Comparison of ENCODE assay signal across 18 cellular contexts in the genomic region with DNA sequence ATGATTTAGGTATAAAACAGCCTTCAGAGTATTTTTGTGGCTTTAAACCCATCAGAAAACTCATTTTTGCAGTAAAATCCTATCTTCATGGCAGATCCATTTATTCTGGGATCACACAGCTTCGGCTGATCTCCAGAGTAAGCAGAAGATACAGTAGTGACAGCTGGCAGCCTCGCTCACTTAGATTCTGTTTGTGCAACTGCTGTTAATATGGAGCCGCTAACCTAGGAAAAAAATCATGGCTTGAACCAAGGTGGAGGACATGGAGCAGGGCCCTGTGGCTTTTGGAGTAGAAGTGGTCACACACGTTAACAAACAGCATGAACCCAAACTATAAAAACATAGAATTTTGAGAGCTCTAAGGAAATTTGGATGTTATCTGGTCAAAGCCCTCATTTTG.
"Had no signal": no experiment of that assay in that cellular context is flagged by ENCODE, and none has a peak within 500 bp of the region (broad histone marks: within the 10 kb centered on the region; RNA-seq: fewer than 3 reads in every experiment).

No MANE protein-coding gene starts in this region.

- H3K9me3 Mint-ChIP-seq: activated CD4-positive, alpha-beta memory T cell treated with anti-CD3 and anti-CD28 coated beads, Interleukin-2, amount 10 ng/mL, durations not matched to agents 7 days and 5 days; natural killer cell treated with Interleukin-12 subunit alpha and Interleukin-12 subunit beta and Interleukin-15 and Interleukin-18, amount 100 ng/mL, for 72 hours; stimulated activated naive B cell treated with anti-CD40 and anti-IgM and Interleukin-4, amounts not matched to agents 10 μg/mL and 1 μg/mL and 100 μg/mL, for 72 hours had no signal

- ATAC-seq: activated CD4-positive, alpha-beta T cell treated with anti-CD3 and anti-CD28 coated beads for 36 hours; gastrocnemius medialis; heart right ventricle; natural killer cell treated with Interleukin-12 subunit alpha and Interleukin-12 subunit beta and Interleukin-15 and Interleukin-18, amount 100 ng/mL, for 72 hours; stimulated activated naive B cell treated with anti-CD40 and anti-IgM and Interleukin-4, amounts not matched to agents 10 μg/mL and 1 μg/mL and 100 μg/mL, for 72 hours had no signal

- H3K27me3 Mint-ChIP-seq: activated CD4-positive, alpha-beta memory T cell treated with anti-CD3 and anti-CD28 coated beads, Interleukin-2, amount 10 ng/mL, durations not matched to agents 7 days and 5 days; activated CD4-positive, alpha-beta T cell treated with anti-CD3 and anti-CD28 coated beads for 36 hours; activated T-cell treated with anti-CD3 and anti-CD28 coated beads, Interleukin-2, amount 50 U/mL, for 24 hours; stimulated activated naive B cell treated with anti-CD40 and anti-IgM and Interleukin-4, amounts not matched to agents 10 μg/mL and 1 μg/mL and 100 μg/mL, for 72 hours had no signal

- DNase-seq: activated CD4-positive, alpha-beta memory T cell treated with anti-CD3 and anti-CD28 coated beads, Interleukin-2, amount 10 ng/mL, durations not matched to agents 7 days and 5 days; activated CD4-positive, alpha-beta T cell treated with anti-CD3 and anti-CD28 coated beads for 36 hours; activated naive CD4-positive, alpha-beta T cell treated with anti-CD3 and anti-CD28 coated beads, Interleukin-2, amount 50 U/mL, for 16 hours; activated T-cell treated with anti-CD3 and anti-CD28 coated beads, Interleukin-2, amount 50 U/mL, for 24 hours; gastrocnemius medialis; heart right ventricle; nucleus accumbens; posterior cingulate gyrus; stimulated activated CD4-positive, alpha-beta T cell treated with anti-CD3 and anti-CD28 coated beads, Interleukin-15, amount 100 ng/mL, for 24 hours; stimulated activated CD4-positive, alpha-beta T cell treated with anti-CD3 and anti-CD28 coated beads, Interleukin-4, amount 100 ng/mL, for 1 hour; stimulated activated naive B cell treated with anti-CD40 and anti-IgM and Interleukin-4, amounts not matched to agents 10 μg/mL and 1 μg/mL and 100 μg/mL, for 72 hours had no signal

- H3K9me3 ChIP-seq: gastrocnemius medialis, heart right ventricle, tibial nerve, vagina had no signal

- H3K36me3 ChIP-seq: gastrocnemius medialis, heart right ventricle, tibial nerve, vagina had no signal

- H3K27ac ChIP-seq: gastrocnemius medialis, heart right ventricle, skin epidermis, tibial nerve, vagina, VCaP had no signal

- H3K27ac Mint-ChIP-seq: activated CD4-positive, alpha-beta memory T cell treated with anti-CD3 and anti-CD28 coated beads, Interleukin-2, amount 10 ng/mL, durations not matched to agents 7 days and 5 days; activated CD4-positive, alpha-beta T cell treated with anti-CD3 and anti-CD28 coated beads for 36 hours; activated T-cell treated with anti-CD3 and anti-CD28 coated beads, Interleukin-2, amount 50 U/mL, for 24 hours; natural killer cell treated with Interleukin-12 subunit alpha and Interleukin-12 subunit beta and Interleukin-15 and Interleukin-18, amount 100 ng/mL, for 72 hours; stimulated activated naive B cell treated with anti-CD40 and anti-IgM and Interleukin-4, amounts not matched to agents 10 μg/mL and 1 μg/mL and 100 μg/mL, for 72 hours had no signal

- H3K27me3 ChIP-seq: gastrocnemius medialis, heart right ventricle, tibial nerve, vagina had no signal

- H3K36me3 Mint-ChIP-seq: natural killer cell treated with Interleukin-12 subunit alpha and Interleukin-12 subunit beta and Interleukin-15 and Interleukin-18, amount 100 ng/mL, for 72 hours; stimulated activated naive B cell treated with anti-CD40 and anti-IgM and Interleukin-4, amounts not matched to agents 10 μg/mL and 1 μg/mL and 100 μg/mL, for 72 hours had no signal

- H3K4me3 Mint-ChIP-seq: activated CD4-positive, alpha-beta memory T cell treated with anti-CD3 and anti-CD28 coated beads, Interleukin-2, amount 10 ng/mL, durations not matched to agents 7 days and 5 days; activated CD4-positive, alpha-beta T cell treated with anti-CD3 and anti-CD28 coated beads for 36 hours; activated T-cell treated with anti-CD3 and anti-CD28 coated beads, Interleukin-2, amount 50 U/mL, for 24 hours; natural killer cell treated with Interleukin-12 subunit alpha and Interleukin-12 subunit beta and Interleukin-15 and Interleukin-18, amount 100 ng/mL, for 72 hours; stimulated activated naive B cell treated with anti-CD40 and anti-IgM and Interleukin-4, amounts not matched to agents 10 μg/mL and 1 μg/mL and 100 μg/mL, for 72 hours had no signal

- H3K4me3 ChIP-seq: gastrocnemius medialis, heart right ventricle, skin epidermis, tibial nerve, vagina had no signal

- FAIRE-seq: astrocyte, bronchial epithelial cell had no signal
